ENCODE assay signal across 21 cellular contexts in genomic region chr12:75872762-75873161, GRCh38.
"Had no signal": no experiment of that assay in that cellular context is flagged by ENCODE, and none has a peak within 500 bp of the region (broad histone marks: within the 10 kb centered on the region; RNA-seq: fewer than 3 reads in every experiment).

No MANE protein-coding gene starts in this region.

- H3K4me1 ChIP-seq: colonic mucosa, right atrium auricular region, spleen, transverse colon had no signal

- H3K9me3 ChIP-seq: colonic mucosa, heart left ventricle, left ventricle myocardium inferior, ovary, right atrium auricular region, spleen, thoracic aorta, transverse colon had no signal

- H3K27me3 ChIP-seq: colonic mucosa, heart left ventricle, ovary, right atrium auricular region, spleen, transverse colon had no signal

- H3K36me3 ChIP-seq: colonic mucosa, heart left ventricle, left ventricle myocardium inferior, ovary, right atrium auricular region, spleen, thoracic aorta, transverse colon had no signal

- ATAC-seq: heart left ventricle; naive thymus-derived CD8-positive, alpha-beta T cell; stimulated activated memory B cell treated with anti-CD40 and anti-IgM and Interleukin-4, amounts not matched to agents 10 μg/mL and 1 μg/mL and 100 μg/mL, for 72 hours had no signal

- H3K36me3 Mint-ChIP-seq: naive thymus-derived CD8-positive, alpha-beta T cell; stimulated activated memory B cell treated with anti-CD40 and anti-IgM and Interleukin-4, amounts not matched to agents 10 μg/mL and 1 μg/mL and 100 μg/mL, for 72 hours had no signal

- DNase-seq: caudate nucleus; colonic mucosa; effector CD4-positive, alpha-beta T cell; foreskin melanocyte; heart left ventricle; hypothalamus; islet precursor cell; left ventricle myocardium inferior; naive thymus-derived CD8-positive, alpha-beta T cell; ovary; spleen; stimulated activated CD4-positive, alpha-beta T cell treated with anti-CD3 and anti-CD28 coated beads, Interleukin-15, amount 100 ng/mL, for 24 hours; stimulated activated CD4-positive, alpha-beta T cell treated with anti-CD3 and anti-CD28 coated beads, Interleukin-1b, Interleukin-23, amount 100 ng/mL, for 48 hours; stimulated activated CD4-positive, alpha-beta T cell treated with anti-CD3 and anti-CD28 coated beads, Interleukin-4, amount 100 ng/mL, for 24 hours; transverse colon had no signal

- H3K4me3 Mint-ChIP-seq: naive thymus-derived CD8-positive, alpha-beta T cell; neural crest cell; stimulated activated memory B cell treated with anti-CD40 and anti-IgM and Interleukin-4, amounts not matched to agents 10 μg/mL and 1 μg/mL and 100 μg/mL, for 72 hours; stimulated activated naive CD8-positive, alpha-beta T cell treated with anti-CD3 and anti-CD28 coated beads, Interleukin-15, Interleukin-2, amounts not matched to agents 100 ng/mL and 50 ng/mL, for 24 hours had no signal

- H3K27ac Mint-ChIP-seq: stimulated activated memory B cell treated with anti-CD40 and anti-IgM and Interleukin-4, amounts not matched to agents 10 μg/mL and 1 μg/mL and 100 μg/mL, for 72 hours; stimulated activated naive CD8-positive, alpha-beta T cell treated with anti-CD3 and anti-CD28 coated beads, Interleukin-15, Interleukin-2, amounts not matched to agents 100 ng/mL and 50 ng/mL, for 24 hours had no signal

- H3K4me1 Mint-ChIP-seq: naive thymus-derived CD8-positive, alpha-beta T cell; stimulated activated memory B cell treated with anti-CD40 and anti-IgM and Interleukin-4, amounts not matched to agents 10 μg/mL and 1 μg/mL and 100 μg/mL, for 72 hours had no signal

- H3K4me3 ChIP-seq: colonic mucosa, heart left ventricle, left ventricle myocardium inferior, lung, ovary, right atrium auricular region, spleen, thoracic aorta, transverse colon had no signal

- H3K27ac ChIP-seq: colonic mucosa, heart left ventricle, left ventricle myocardium inferior, ovary, right atrium auricular region, spleen, thoracic aorta, transverse colon had no signal
